ENCODE assay signal across 1 cellular context in the genomic region with DNA sequence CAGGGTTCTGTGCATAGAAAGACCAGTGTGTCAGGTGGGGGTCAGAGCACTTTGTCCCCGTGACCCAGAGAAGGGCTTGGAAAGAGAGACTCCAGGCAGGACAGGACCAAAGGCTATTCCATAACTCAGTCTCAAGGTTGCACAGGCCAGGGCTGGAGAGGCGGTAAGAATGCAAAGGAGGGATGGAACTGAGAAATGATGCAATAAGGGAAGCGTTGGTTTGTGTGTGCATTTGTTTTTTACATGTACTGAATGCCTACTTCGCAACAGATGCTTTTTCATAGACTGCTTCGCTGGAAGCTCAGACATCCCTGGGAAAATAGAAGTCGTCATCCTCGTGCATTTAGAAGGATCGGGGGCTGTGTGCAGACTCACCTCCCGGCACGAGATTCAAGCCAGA.
TF ChIP-seq lines count a peak whose summit lies in the region.

No MANE protein-coding gene starts in this region.

TF ChIP-seq in H1, 55 proteins besides CTCF, POLR2A, EP300 and RAD21:
- TF ChIP-seq JUND (IDR thresholded peaks at IDR 0.05; ENCODE audit: low read length) (no peak), EZH2 (IDR thresholded peaks at IDR 0.05; ENCODE audit: low read depth, low read length, severe bottlenecking) (no peak), SP1 (IDR thresholded peaks at IDR 0.05; ENCODE audit: low read depth, low read length) (no peak), JUN (IDR thresholded peaks at IDR 0.05; ENCODE audit: low read depth, low read length) (no peak), SRF (IDR thresholded peaks at IDR 0.05; ENCODE audit: low read depth, low read length) (no peak), ZNF274 (IDR thresholded peaks at IDR 0.05; ENCODE audit: borderline replicate concordance, extremely low read depth, low read length) (no peak), GTF2F1 (IDR thresholded peaks at IDR 0.05; ENCODE audit: borderline replicate concordance, low read depth, low read length) (no peak)
- TF ChIP-seq, protein P1, sequence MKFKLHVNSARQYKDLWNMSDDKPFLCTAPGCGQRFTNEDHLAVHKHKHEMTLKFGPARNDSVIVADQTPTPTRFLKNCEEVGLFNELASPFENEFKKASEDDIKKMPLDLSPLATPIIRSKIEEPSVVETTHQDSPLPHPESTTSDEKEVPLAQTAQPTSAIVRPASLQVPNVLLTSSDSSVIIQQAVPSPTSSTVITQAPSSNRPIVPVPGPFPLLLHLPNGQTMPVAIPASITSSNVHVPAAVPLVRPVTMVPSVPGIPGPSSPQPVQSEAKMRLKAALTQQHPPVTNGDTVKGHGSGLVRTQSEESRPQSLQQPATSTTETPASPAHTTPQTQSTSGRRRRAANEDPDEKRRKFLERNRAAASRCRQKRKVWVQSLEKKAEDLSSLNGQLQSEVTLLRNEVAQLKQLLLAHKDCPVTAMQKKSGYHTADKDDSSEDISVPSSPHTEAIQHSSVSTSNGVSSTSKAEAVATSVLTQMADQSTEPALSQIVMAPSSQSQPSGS (IDR thresholded peaks at IDR 0.05; ENCODE audit: low read length): no peak
